Comparison of ENCODE assay signal across 16 cellular contexts in the genomic region with DNA sequence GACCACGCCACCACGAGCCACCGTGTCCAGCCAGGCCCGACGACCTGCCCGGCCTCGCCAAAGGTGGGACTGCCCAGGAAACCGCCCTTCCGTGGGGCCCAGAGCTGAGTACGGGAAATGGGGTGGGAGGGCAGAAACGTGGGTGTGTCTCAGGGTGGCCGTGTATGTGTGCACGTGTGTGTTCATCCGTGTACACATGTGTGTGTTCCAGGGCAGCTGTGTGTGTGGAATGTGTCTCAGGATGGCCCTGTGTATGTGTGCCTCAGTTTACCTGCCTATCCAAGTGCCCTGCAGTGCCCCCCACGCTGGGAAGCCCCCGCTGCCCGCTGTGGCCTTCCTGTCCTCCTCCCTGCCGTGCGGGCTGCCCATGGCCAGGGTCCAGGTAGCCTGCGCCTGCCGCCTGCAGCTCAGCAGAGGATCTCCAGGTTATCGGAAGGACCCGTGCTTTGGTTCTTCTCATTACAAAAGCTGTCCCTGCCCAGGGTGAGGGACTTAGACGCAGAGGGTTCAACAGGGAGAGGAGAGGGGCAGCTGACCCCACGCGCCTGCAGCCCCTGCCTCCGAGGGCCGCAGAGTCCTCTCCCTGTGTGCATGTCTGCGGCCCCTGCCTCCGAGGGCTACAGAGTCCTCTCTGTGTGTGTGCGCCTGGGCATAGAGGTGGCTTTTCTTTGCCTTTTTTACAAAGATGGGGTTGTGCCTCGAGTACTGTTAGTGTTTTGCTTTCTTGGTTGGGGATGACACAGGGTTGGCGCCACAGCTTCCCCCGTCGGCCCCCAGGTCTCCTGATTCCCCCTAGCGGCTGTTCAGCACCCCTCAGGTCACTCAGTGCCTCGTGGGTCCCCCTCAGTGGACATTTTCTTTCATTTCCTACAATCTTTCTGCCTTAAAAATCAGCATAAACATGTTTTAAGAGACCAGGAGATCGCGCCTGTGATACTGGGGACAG. TPM values are rescaled to one million over a fixed set of nuclear protein-coding genes. Genes with fewer than 3 reads are reported as not detected.
DNase-seq lines count a peak whose midpoint lies in the region; ATAC-seq and TF ChIP-seq lines count a peak whose summit lies in the region.
"Had no signal": no experiment of that assay in that cellular context is flagged by ENCODE, and none has a peak within 500 bp of the region (broad histone marks: within the 10 kb centered on the region; RNA-seq: fewer than 3 reads in every experiment).

No MANE protein-coding gene starts in this region.

- H3K9ac ChIP-seq in BLaER1 treated with 17β-estradiol and CSF1 and Interleukin-3, amounts not matched to agents 10 nM and 100 nM: no peak overlapping the region
- H3K9ac ChIP-seq in KMS-11: no peak overlapping the region

- 65 to 67% methylated on average over 32 to 39 of the region's 39 CpGs for WGBS in testis, 2 donors

- intact Hi-C loops in testis (cut with DNase I; ENCODE audit: low total_unique reads): no loop called here

- peak overlapping the region in 6 of 11 experiments; percentile 17 to 69 (median 68); a peak in 7 of 22 replicates for H3K27ac ChIP-seq in BLaER1 treated with 17β-estradiol and CSF1 and Interleukin-3, amounts not matched to agents 10 nM and 100 nM
- H3K27ac ChIP-seq in KMS-11 (no peak overlapping the region), coronary artery (no peak overlapping the region), testis (no peak overlapping the region)
- H3K27ac ChIP-seq: gastrocnemius medialis, right atrium auricular region, SJSA1 had no signal

- peaks cover 25 to 65% (median 58%) of the 10 kb centered on the region in 10 experiments for H3K4me1 ChIP-seq in BLaER1 treated with 17β-estradiol and CSF1 and Interleukin-3, amounts not matched to agents 10 nM and 100 nM
- H3K4me1 ChIP-seq in KMS-11 (ENCODE audit: low read depth, poor library complexity, severe bottlenecking): no peaks in the 10 kb centered on the region
- H3K4me1 ChIP-seq in testis: no peaks in the 10 kb centered on the region
- H3K4me1 ChIP-seq: gastrocnemius medialis, SJSA1 had no signal

- TF ChIP-seq CTCF in KMS-11 (conservative IDR thresholded peaks at IDR 0.05; ENCODE audit: low read depth, low read length): 0 out of 2 replicates have a peak, but pooled peaks have one; percentile 19
- TF ChIP-seq CTCF in coronary artery (IDR thresholded peaks at IDR 0.05): no peak
- TF ChIP-seq CTCF in testis (IDR thresholded peaks at IDR 0.05): no peak

- ATAC-seq in HG03439 (IDR thresholded peaks at IDR 0.05; ENCODE audit: unreplicated experiment) (no peak), HG03460 (IDR thresholded peaks at IDR 0.05; ENCODE audit: unreplicated experiment) (no peak)
- ATAC-seq: gastrocnemius medialis; stimulated activated naive CD8-positive, alpha-beta T cell treated with anti-CD3 and anti-CD28 coated beads, Interleukin-15, amount 100 ng/mL, for 72 hours had no signal

- TF ChIP-seq POLR2A in testis (IDR thresholded peaks at IDR 0.05): no peak

- no peak overlapping the region for H3K4me3 ChIP-seq in BLaER1 treated with 17β-estradiol and CSF1 and Interleukin-3, amounts not matched to agents 10 nM and 100 nM
- no peak overlapping the region for H3K4me3 ChIP-seq in KMS-11 (IDR thresholded peaks at IDR 0.05; ENCODE audit: insufficient read depth, low read depth, low read length)
- peak overlapping the region; percentile 60 for H3K4me3 ChIP-seq in coronary artery
- H3K4me3 ChIP-seq in testis: no peak overlapping the region
- H3K4me3 ChIP-seq: gastrocnemius medialis, SJSA1 had no signal

- no peaks in the 10 kb centered on the region for H3K79me2 ChIP-seq in KMS-11 (ENCODE audit: insufficient read depth, low read depth)

- no peaks in the 10 kb centered on the region for H3K9me3 ChIP-seq in BLaER1 treated with 17β-estradiol and CSF1 and Interleukin-3, amounts not matched to agents 10 nM and 100 nM (replicated peaks in 1 of 11)
- H3K9me3 ChIP-seq in testis: no peaks in the 10 kb centered on the region
- H3K9me3 ChIP-seq: gastrocnemius medialis, right atrium auricular region, SJSA1 had no signal

- H4K20me1 ChIP-seq in BLaER1 treated with 17β-estradiol and CSF1 and Interleukin-3, amounts not matched to agents 10 nM and 100 nM: no peaks in the 10 kb centered on the region; a peak in 1 of 22 replicates
- no peaks in the 10 kb centered on the region for H4K20me1 ChIP-seq in KMS-11 (ENCODE audit: insufficient read depth)

- H3K4me2 ChIP-seq in BLaER1 treated with 17β-estradiol and CSF1 and Interleukin-3, amounts not matched to agents 10 nM and 100 nM: peak overlapping the region in 10 of 11 experiments; percentile 68 to 89 (median 80); a peak in 19 of 22 replicates
- H3K4me2 ChIP-seq in KMS-11: no peak overlapping the region

- no peak overlapping the region for H2AFZ ChIP-seq in KMS-11 (ENCODE audit: low read depth)

- H3K27me3 ChIP-seq in BLaER1 treated with 17β-estradiol and CSF1 and Interleukin-3, amounts not matched to agents 10 nM and 100 nM: no peaks in the 10 kb centered on the region
- H3K27me3 ChIP-seq in KMS-11 (ENCODE audit: insufficient read depth, low read depth) (peaks cover 65% of the 10 kb centered on the region), testis (no peaks in the 10 kb centered on the region)
- H3K27me3 ChIP-seq: gastrocnemius medialis, right atrium auricular region, SJSA1 had no signal

- no peak for DNase-seq in coronary artery (ENCODE audit: low spot score)
- DNase-seq in pons (ENCODE audit: low spot score): peak; percentile 34
- no peak for DNase-seq in activated T-cell treated with anti-CD3 and anti-CD28 coated beads for 4 hours
- DNase-seq in testis: no peak
- DNase-seq: CD4-positive, alpha-beta T cell; gastrocnemius medialis; islet precursor cell; NCI-H1417; NCI-H526 treated with DMSO at 0.1 percent for 48 hours; stimulated activated naive CD8-positive, alpha-beta T cell treated with anti-CD3 and anti-CD28 coated beads, Interleukin-15, amount 100 ng/mL, for 72 hours had no signal

- no peaks in the 10 kb centered on the region for H3K36me3 ChIP-seq in BLaER1 treated with 17β-estradiol and CSF1 and Interleukin-3, amounts not matched to agents 10 nM and 100 nM
- no peaks in the 10 kb centered on the region for H3K36me3 ChIP-seq in KMS-11 (ENCODE audit: insufficient read depth)
- no peaks in the 10 kb centered on the region for H3K36me3 ChIP-seq in testis (ENCODE audit: low read depth, missing control alignments)
- H3K36me3 ChIP-seq: gastrocnemius medialis, right atrium auricular region had no signal

RNA-seq across cellular contexts. Expression of a gene that starts 23.6 kb away (rescaled TPM):
- 1 to 10 TPM; 2.2 to 2.8 TPM for total RNA-seq in testis
- polyA plus RNA-seq in testis (ENCODE audit: insufficient read depth, low read depth, low replicate concordance): 0.98 TPM

RNA-seq across cellular contexts. Expression of a gene that starts 46.7 kb away (rescaled TPM):
- total RNA-seq in testis: 10 to 100 TPM; 23.9 to 25.1 TPM
- polyA plus RNA-seq in testis (ENCODE audit: insufficient read depth, low read depth, low replicate concordance): 12.8 TPM

Comparison
In these comparisons a context has a peak if more than half of its experiments do, and no peak if none do; other contexts are left out.
1. H3K27ac ChIP-seq: peak in BLaER1 treated with 17β-estradiol and CSF1 and Interleukin-3, amounts not matched to agents 10 nM and 100 nM (6 of 11); none in KMS-11 (single experiment), coronary artery (0 of 2) and testis (0 of 2).